ENCODE assay signal across 26 cellular contexts in genomic region chr19:42086188-42086736, GRCh38. TPM values are rescaled to one million over a fixed set of nuclear protein-coding genes. Genes with fewer than 3 reads are reported as not detected.
DNase-seq lines count a peak whose midpoint lies in the region; ATAC-seq and TF ChIP-seq lines count a peak whose summit lies in the region.
"Had no signal": no experiment of that assay in that cellular context is flagged by ENCODE, and none has a peak within 500 bp of the region (broad histone marks: within the 10 kb centered on the region; RNA-seq: fewer than 3 reads in every experiment).

No MANE protein-coding gene starts in this region.

- H3K27me3 ChIP-seq in AG04450 (ENCODE audit: control insufficient read depth, insufficient read depth, low read length), result no peaks in the 10 kb centered on the region
- no peaks in the 10 kb centered on the region for H3K27me3 ChIP-seq in CD8-positive, alpha-beta T cell (ENCODE audit: insufficient read depth, low read length)
- H3K27me3 ChIP-seq in SU-DHL-6 (ENCODE audit: low read length), result no peaks in the 10 kb centered on the region
- H3K27me3 ChIP-seq in dorsolateral prefrontal cortex, result no peaks in the 10 kb centered on the region
- H3K27me3 ChIP-seq: gastroesophageal sphincter, hepatocyte had no signal

- POLR2A ChIA-PET in AG04450 (lab: Yijun Ruan, JAX), result no interaction called here
- POLR2A ChIA-PET in CD8-positive, alpha-beta T cell (lab: Charles Lee), result no interaction called here

- H3F3A ChIP-seq in SU-DHL-6 (ENCODE audit: insufficient read depth), result peaks cover 20% of the 10 kb centered on the region; the same call in 1 of the 2 replicates

- H3K4me1 Mint-ChIP-seq in CD8-positive, alpha-beta T cell (ENCODE audit: low read depth), result peaks cover 32% of the 10 kb centered on the region
- H3K4me1 Mint-ChIP-seq in naive B cell, result peaks cover 53 to 62% (median 59%) of the 10 kb centered on the region in 3 donors

- no peak overlapping the region for H3K4me2 ChIP-seq in SU-DHL-6 (ENCODE audit: low read depth, low read length, poor library complexity, severe bottlenecking)
- H3K4me2 ChIP-seq: hepatocyte had no signal

- no peaks in the 10 kb centered on the region for H3K9me3 Mint-ChIP-seq in CD8-positive, alpha-beta T cell
- no peaks in the 10 kb centered on the region for H3K9me3 Mint-ChIP-seq in naive B cell
- H3K9me3 Mint-ChIP-seq: activated T-cell treated with anti-CD3 and anti-CD28 coated beads, Interleukin-2, amount 50 U/mL, for 72 hours; stimulated activated naive CD8-positive, alpha-beta T cell treated with anti-CD3 and anti-CD28 coated beads, Interleukin-15, amount 100 ng/mL, for 72 hours had no signal

- DNase-seq in AG04450 (ENCODE audit: low read depth, low spot score) (no peak), naive B cell (no peak), T-helper 9 cell (no peak), dorsolateral prefrontal cortex (no peak)
- no peak for DNase-seq in CD8-positive, alpha-beta T cell
- no peak for DNase-seq in stimulated activated CD4-positive, alpha-beta T cell treated with anti-CD3 and anti-CD28 coated beads, Interleukin-4, amount 100 ng/mL, for 1 hour
- DNase-seq: ACHN; activated CD8-positive, alpha-beta memory T cell treated with anti-CD3 and anti-CD28 coated beads, Interleukin-2, amount 10 ng/mL, durations not matched to agents 7 days and 5 days; activated naive CD4-positive, alpha-beta T cell treated with anti-CD3 and anti-CD28 coated beads, Interleukin-2, amount 50 U/mL, for 16 hours; activated T-cell treated with anti-CD3 and anti-CD28 coated beads, Interleukin-2, amount 50 U/mL, for 72 hours; DMS153; effector CD8-positive, alpha-beta T cell; HCEC 1CT; kidney glomerular epithelial cell; mucosa of descending colon; NCI-H1436 treated with DMSO at 0.1 percent for 48 hours; NCI-H774; retina; stimulated activated naive CD8-positive, alpha-beta T cell treated with anti-CD3 and anti-CD28 coated beads, Interleukin-15, amount 100 ng/mL, for 72 hours; SW 1271 had no signal

- no peak overlapping the region for H3K4me3 Mint-ChIP-seq in CD8-positive, alpha-beta T cell
- no peak overlapping the region for H3K4me3 Mint-ChIP-seq in naive B cell
- H3K4me3 Mint-ChIP-seq: activated CD8-positive, alpha-beta memory T cell treated with anti-CD3 and anti-CD28 coated beads, Interleukin-2, amount 10 ng/mL, durations not matched to agents 7 days and 5 days; activated T-cell treated with anti-CD3 and anti-CD28 coated beads, Interleukin-2, amount 50 U/mL, for 72 hours; stimulated activated naive CD8-positive, alpha-beta T cell treated with anti-CD3 and anti-CD28 coated beads, Interleukin-15, amount 100 ng/mL, for 72 hours had no signal

- no peak overlapping the region for H3K4me3 ChIP-seq in AG04450 (ENCODE audit: low read depth, low read length)
- H3K4me3 ChIP-seq in CD8-positive, alpha-beta T cell (ENCODE audit: low read depth, low read length), result no peak overlapping the region
- no peak overlapping the region for H3K4me3 ChIP-seq in SU-DHL-6 (ENCODE audit: insufficient read depth, low read length, poor library complexity, severe bottlenecking)
- no peak overlapping the region for H3K4me3 ChIP-seq in dorsolateral prefrontal cortex
- H3K4me3 ChIP-seq: gastroesophageal sphincter, hepatocyte, lung, mucosa of descending colon, thoracic aorta had no signal

- no peaks in the 10 kb centered on the region for H3K27me3 Mint-ChIP-seq in CD8-positive, alpha-beta T cell (ENCODE audit: low read depth)
- H3K27me3 Mint-ChIP-seq in naive B cell, result no peaks in the 10 kb centered on the region
- H3K27me3 Mint-ChIP-seq: activated CD8-positive, alpha-beta memory T cell treated with anti-CD3 and anti-CD28 coated beads, Interleukin-2, amount 10 ng/mL, durations not matched to agents 7 days and 5 days; stimulated activated naive CD8-positive, alpha-beta T cell treated with anti-CD3 and anti-CD28 coated beads, Interleukin-15, amount 100 ng/mL, for 72 hours had no signal

- H3K36me3 Mint-ChIP-seq in CD8-positive, alpha-beta T cell, result peaks cover 18% of the 10 kb centered on the region
- peaks cover 0 to 8% of the 10 kb centered on the region in 2 donors for H3K36me3 Mint-ChIP-seq in naive B cell

- no peaks in the 10 kb centered on the region for H3K9me2 ChIP-seq in SU-DHL-6 (replicated peaks; ENCODE audit: insufficient read depth, low read length)

- TF ChIP-seq CTCF in AG04450 (IDR thresholded peaks at IDR 0.05; ENCODE audit: low read depth, low read length) (no peak), SU-DHL-6 (IDR thresholded peaks at IDR 0.05; ENCODE audit: insufficient read depth, low read length, poor library complexity, severe bottlenecking) (no peak), dorsolateral prefrontal cortex (IDR thresholded peaks at IDR 0.05 in 54 of 56, conservative IDR thresholded peaks at IDR 0.05 in 2 of 56; ENCODE audit: low read depth in 1 of 56, partially characterized antibody in 56 of 56) (no peak)
- no peak for TF ChIP-seq CTCF in CD8-positive, alpha-beta T cell (IDR thresholded peaks at IDR 0.05)

- peaks cover 5% of the 10 kb centered on the region for H3K4me1 ChIP-seq in CD8-positive, alpha-beta T cell (ENCODE audit: insufficient read depth, low read length)

- H3K79me2 ChIP-seq in SU-DHL-6 (ENCODE audit: insufficient read depth, low read length), result peaks cover 1% of the 10 kb centered on the region; the same call in 1 of the 2 replicates
- H3K79me2 ChIP-seq: parathyroid adenoma had no signal

- H3K27ac ChIP-seq in AG04450 (ENCODE audit: low read depth, low read length) (peak overlapping the region; percentile 2), SU-DHL-6 (ENCODE audit: low read depth, low read length) (peak overlapping the region; percentile 10; the same call in 1 of the 2 replicates), dorsolateral prefrontal cortex (peak overlapping the region in 1 of 59 donors; percentile 8)
- H3K27ac ChIP-seq in CD8-positive, alpha-beta T cell (ENCODE audit: low read depth, low read length), result no peak overlapping the region
- H3K27ac ChIP-seq: hepatocyte, parathyroid adenoma, thoracic aorta had no signal

- intact Hi-C loops in CD8-positive, alpha-beta T cell (cut with DNase I, micrococcal nuclease), result no loop called here
- intact Hi-C loops in dorsolateral prefrontal cortex (cut with DNase I), result no loop called here

- peak overlapping the region; percentile 43 for H3K27ac Mint-ChIP-seq in CD8-positive, alpha-beta T cell
- peak overlapping the region in 4 of 6 donors; percentile 26 to 67 (median 48) for H3K27ac Mint-ChIP-seq in naive B cell
- H3K27ac Mint-ChIP-seq: activated CD8-positive, alpha-beta memory T cell treated with anti-CD3 and anti-CD28 coated beads, Interleukin-2, amount 10 ng/mL, durations not matched to agents 7 days and 5 days had no signal

- H4K20me1 ChIP-seq in SU-DHL-6 (ENCODE audit: low read depth, low read length), result peaks cover 5% of the 10 kb centered on the region; the same call in 1 of the 2 replicates

- CTCF ChIA-PET in AG04450 (lab: Charles Lee), result no interaction called here
- CTCF ChIA-PET in CD8-positive, alpha-beta T cell (lab: Charles Lee), result no interaction called here

- H2AFZ ChIP-seq in SU-DHL-6 (ENCODE audit: low read depth, low read length, severe bottlenecking), result no peak overlapping the region
- H2AFZ ChIP-seq: hepatocyte, parathyroid adenoma had no signal

- no peak for ATAC-seq in CD8-positive, alpha-beta T cell
- no peak for ATAC-seq in naive B cell (ENCODE audit: low read depth in 2 of 2)
- ATAC-seq: activated CD8-positive, alpha-beta memory T cell treated with anti-CD3 and anti-CD28 coated beads, Interleukin-2, amount 10 ng/mL, durations not matched to agents 7 days and 5 days; activated T-cell treated with anti-CD3 and anti-CD28 coated beads, Interleukin-2, amount 50 U/mL, for 72 hours; gastroesophageal sphincter; mucosa of descending colon had no signal

- H3K36me3 ChIP-seq in CD8-positive, alpha-beta T cell (ENCODE audit: insufficient read depth, low read length), result peaks cover 2% of the 10 kb centered on the region
- H3K36me3 ChIP-seq in SU-DHL-6 (ENCODE audit: low read length), result no peaks in the 10 kb centered on the region

- H3K9me3 ChIP-seq in AG04450 (ENCODE audit: control insufficient read depth, insufficient read depth, low read length), result no peaks in the 10 kb centered on the region; the same call in 1 of the 2 replicates
- no peaks in the 10 kb centered on the region for H3K9me3 ChIP-seq in CD8-positive, alpha-beta T cell (ENCODE audit: low read length)
- no peaks in the 10 kb centered on the region for H3K9me3 ChIP-seq in SU-DHL-6 (ENCODE audit: insufficient read depth, low read length)
- H3K9me3 ChIP-seq: gastroesophageal sphincter, mucosa of descending colon, thoracic aorta had no signal

- no peak overlapping the region for H3K9ac ChIP-seq in SU-DHL-6 (ENCODE audit: low read length)
- H3K9ac ChIP-seq: parathyroid adenoma had no signal

RNA-seq across cellular contexts. Expression of gene ZNF574, which starts 10.3 kb away (rescaled TPM):
- polyA plus RNA-seq in AG04450 (2011; rRNA removed) (5.5 and 9.0 TPM in 2 replicates), naive B cell (ENCODE audit: low read depth in 6 of 6) (10 to 100 TPM in 5 of 6 donors, 1 to 10 TPM in 1; 6.0 to 27.0 (median 12.2) TPM)
- 16.7 and 26.3 TPM in 2 replicates for polyA minus RNA-seq in AG04450 (2011; rRNA and poly(A)+ RNA removed)
- 10 to 100 TPM; 25.0 to 26.2 TPM for total RNA-seq in CD8-positive, alpha-beta T cell
- total RNA-seq in dorsolateral prefrontal cortex, result 10 to 100 TPM in 119 of 120 experiments, 1 to 10 TPM in 1; 10.0 to 20.4 (median 14.5) TPM

RNA-seq across cellular contexts. Expression of gene GRIK5, which starts 16.3 kb away (rescaled TPM):
- 0.04 and 0.05 TPM in 2 replicates for polyA plus RNA-seq in AG04450 (2011; rRNA removed)
- 0.23 TPM in 1 of 2 replicates, not detected in the other for polyA minus RNA-seq in AG04450 (2011; rRNA and poly(A)+ RNA removed)
- under 1 TPM; 0.19 to 0.50 TPM for total RNA-seq in CD8-positive, alpha-beta T cell
- polyA plus RNA-seq in naive B cell (ENCODE audit: low read depth in 6 of 6), result not detected
- 100 to 1,000 TPM in 1 of 120 experiments, 10 to 100 TPM in 119; 27.5 to 116 (median 63.3) TPM for total RNA-seq in dorsolateral prefrontal cortex

RNA-seq across cellular contexts. Expression of gene POU2F2, which starts 46.0 kb away (rescaled TPM):
- 1.9 and 2.6 TPM in 2 replicates for polyA plus RNA-seq in AG04450 (2011; rRNA removed)
- 1.2 and 2.6 TPM in 2 replicates for polyA minus RNA-seq in AG04450 (2011; rRNA and poly(A)+ RNA removed)
- total RNA-seq in CD8-positive, alpha-beta T cell, result 10 to 100 TPM; 14.6 to 17.0 TPM
- 10 to 100 TPM; 16.5 to 96.9 (median 24.0) TPM for polyA plus RNA-seq in naive B cell (ENCODE audit: low read depth in 6 of 6)
- 10 to 100 TPM in 65 of 120 experiments, 1 to 10 TPM in 55; 4.7 to 20.8 (median 10.2) TPM for total RNA-seq in dorsolateral prefrontal cortex
- total RNA-seq: hepatocyte had no signal

Comparison
In these comparisons a context has a peak if more than half of its experiments do, and no peak if none do; other contexts are left out.
1. RNA of gene GRIK5, which starts 16.3 kb away (total RNA-seq): 27.5 to 116 TPM in dorsolateral prefrontal cortex; 0.19 to 0.50 TPM in CD8-positive, alpha-beta T cell; every median in the first group is over 10 times any median in the second.